ENCODE assay signal across 16 cellular contexts in genomic region chr10:642186-642890, GRCh38. TPM values are rescaled to one million over a fixed set of nuclear protein-coding genes. Genes with fewer than 3 reads are reported as not detected.
DNase-seq lines count a peak whose midpoint lies in the region; ATAC-seq and TF ChIP-seq lines count a peak whose summit lies in the region.
"Had no signal": no experiment of that assay in that cellular context is flagged by ENCODE, and none has a peak within 500 bp of the region (broad histone marks: within the 10 kb centered on the region; RNA-seq: fewer than 3 reads in every experiment).

No MANE protein-coding gene starts in this region.

- peak; percentile 36 for ATAC-seq in left ventricle myocardium superior
- no peak for ATAC-seq in GM21526 (IDR thresholded peaks at IDR 0.05; ENCODE audit: low FRiP score, unreplicated experiment)

- H3K9me3 Mint-ChIP-seq in nephron progenitor cell, result peaks cover 23% of the 10 kb centered on the region

- peaks cover 22% of the 10 kb centered on the region for H3K4me1 Mint-ChIP-seq in nephron progenitor cell

- H3K4me3 Mint-ChIP-seq in nephron progenitor cell, result no peak overlapping the region

- H3K27ac Mint-ChIP-seq in nephron progenitor cell, result peak overlapping the region; percentile 44

- intact Hi-C loops in left ventricle myocardium superior (cut with micrococcal nuclease), result no loop called here

- TF ChIP-seq CTCF in nephron progenitor cell (IDR thresholded peaks at IDR 0.05), result no peak

- peak; percentile 30 for DNase-seq in activated effector memory CD4-positive, alpha-beta T cell treated with anti-CD3 and anti-CD28 coated beads, Interleukin-2, amount 50 U/mL, for 16 hours
- no peak for DNase-seq in activated effector memory CD4-positive, alpha-beta T cell treated with Interleukin-2 at 50 U/mL for 16 hours
- DNase-seq in left ventricle myocardium superior, result no peak
- no peak for DNase-seq in nephron progenitor cell
- DNase-seq in middle frontal gyrus (ENCODE audit: extremely low spot score, low spot score), result no peak
- DNase-seq in activated T-cell treated with anti-CD3 and anti-CD28 coated beads, Interleukin-2, amount 50 U/mL, for 48 hours, result no peak
- DNase-seq in COR-L47 (lab: John Stamatoyannopoulos, UW), result no peak
- DNase-seq: activated gamma-delta T cell; C1 segment of cervical spinal cord; central memory CD4-positive, alpha-beta T cell; effector CD4-positive, alpha-beta T cell; islet precursor cell; NCI-H1436 treated with DMSO at 0.1 percent for 48 hours; NCI-H226; WERI-Rb-1 had no signal

- peaks cover 30% of the 10 kb centered on the region for H3K36me3 Mint-ChIP-seq in nephron progenitor cell (ENCODE audit: low read depth)

- H3K27me3 Mint-ChIP-seq in nephron progenitor cell (ENCODE audit: low read depth, poor library complexity), result no peaks in the 10 kb centered on the region

RNA-seq across cellular contexts. Expression of gene DIP2C, which starts 47.1 kb away (rescaled TPM):
- total RNA-seq in left ventricle myocardium superior, result 32.6 TPM
